ENCODE assay signal across 1 cellular context in the genomic region with DNA sequence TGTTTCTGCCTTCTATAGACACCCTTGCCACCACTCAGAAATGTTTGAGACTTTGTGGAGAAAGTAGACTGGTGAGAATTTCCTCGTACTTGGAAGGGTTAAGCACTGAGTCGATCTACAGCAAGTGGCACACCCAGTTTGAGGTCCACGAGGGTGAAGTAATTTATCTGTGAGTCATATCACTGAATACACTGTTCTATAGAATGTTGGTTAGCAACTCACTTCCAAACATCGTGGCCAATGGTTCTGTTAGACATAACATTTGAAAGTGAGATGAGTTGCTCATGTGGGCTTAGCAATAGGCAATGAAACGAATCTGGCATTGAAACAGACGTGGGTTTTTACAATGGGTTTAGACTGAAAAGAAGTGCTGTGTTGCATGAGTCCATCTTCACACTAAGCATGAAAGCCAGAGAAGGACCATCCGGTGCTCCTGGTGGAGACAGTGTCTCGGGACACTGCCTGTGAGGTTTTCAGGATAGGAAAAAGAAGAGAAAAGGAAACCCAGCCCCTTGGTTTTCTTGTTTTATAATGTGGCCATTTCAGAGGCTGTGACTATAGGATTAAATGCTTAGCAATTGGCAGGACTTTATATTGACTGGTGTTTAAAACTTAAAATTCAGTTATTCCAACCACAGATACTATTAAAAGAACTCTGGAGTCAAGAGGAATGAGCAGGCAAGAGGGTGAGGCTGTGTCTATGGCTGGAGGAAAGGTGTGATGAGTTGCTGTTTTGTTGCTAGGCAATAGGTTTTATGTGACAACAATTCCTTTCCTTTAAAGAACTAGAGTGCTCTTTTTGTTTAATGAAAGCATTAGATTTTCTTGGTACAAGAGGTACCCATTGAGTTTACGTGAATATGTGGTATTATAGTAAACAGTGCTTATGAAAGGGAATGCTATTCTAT.
TF ChIP-seq lines count a peak whose summit lies in the region.

No MANE protein-coding gene starts in this region.

TF ChIP-seq in K562, 482 proteins besides CTCF, POLR2A, EP300 and RAD21 (continued from another document and continues in another):
- TF ChIP-seq, protein P1, sequence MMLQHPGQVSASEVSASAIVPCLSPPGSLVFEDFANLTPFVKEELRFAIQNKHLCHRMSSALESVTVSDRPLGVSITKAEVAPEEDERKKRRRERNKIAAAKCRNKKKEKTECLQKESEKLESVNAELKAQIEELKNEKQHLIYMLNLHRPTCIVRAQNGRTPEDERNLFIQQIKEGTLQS (IDR thresholded peaks at IDR 0.05), result peak; percentile 94
- TF ChIP-seq, protein P1 (CRISPR knock-in tag; conservative IDR thresholded peaks at IDR 0.05), result peak; percentile 94
- TF ChIP-seq SUPT5H (IDR thresholded peaks at IDR 0.05) (no peak), ZNF696 (CRISPR knock-in tag; conservative IDR thresholded peaks at IDR 0.05) (no peak), PCBP2 (IDR thresholded peaks at IDR 0.05; ENCODE audit: low read depth, low read length, poor library complexity, severe bottlenecking) (no peak), ZNF282 (CRISPR knock-in tag; IDR thresholded peaks at IDR 0.05) (no peak), HDAC2 (IDR thresholded peaks at IDR 0.05) (peak; percentile 68), KAT7 (CRISPR knock-in tag; IDR thresholded peaks at IDR 0.05; ENCODE audit: borderline replicate concordance) (peak; percentile 48; the same call in 1 of the 2 replicates), ZNF830 (CRISPR knock-in tag; IDR thresholded peaks at IDR 0.05) (no peak), CHD1 (IDR thresholded peaks at IDR 0.05; ENCODE audit: low read length) (no peak), ERF (CRISPR knock-in tag; IDR thresholded peaks at IDR 0.05) (no peak), TCFL5 (CRISPR knock-in tag; conservative IDR thresholded peaks at IDR 0.05) (no peak), HNRNPK (IDR thresholded peaks at IDR 0.05; ENCODE audit: low read depth, low read length, poor library complexity, severe bottlenecking) (no peak), MIER1 (IDR thresholded peaks at IDR 0.05; ENCODE audit: low read depth) (no peak), BRD4 (IDR thresholded peaks at IDR 0.05) (0 out of 2 replicates have a peak, but pooled peaks have one; percentile 72), NFIC (IDR thresholded peaks at IDR 0.05) (no peak), SNRNP70 (optimal IDR thresholded peaks at IDR 0.05; ENCODE audit: low read depth, low read length) (no peak), TGIF2 (CRISPR knock-in tag; IDR thresholded peaks at IDR 0.05) (no peak), SMARCE1 (IDR thresholded peaks at IDR 0.05) (peak; percentile 92), PHTF2 (CRISPR knock-in tag; IDR thresholded peaks at IDR 0.05) (no peak), CEBPG (CRISPR knock-in tag; IDR thresholded peaks at IDR 0.05) (no peak), CEBPG (tag; conservative IDR thresholded peaks at IDR 0.05 in 1 of 2, IDR thresholded peaks at IDR 0.05 in 1 of 2) (peak in 1 of 2 experiments; percentile 12; a peak in 2 of 4 replicates), ZNF778 (CRISPR knock-in tag; IDR thresholded peaks at IDR 0.05) (no peak), MCM3 (IDR thresholded peaks at IDR 0.05) (no peak), CTBP1 (IDR thresholded peaks at IDR 0.05; ENCODE audit: borderline replicate concordance) (peak; percentile 36; the same call in 1 of the 2 replicates), MTA1 (IDR thresholded peaks at IDR 0.05; ENCODE audit: borderline replicate concordance) (peak; percentile 66; the same call in 1 of the 2 replicates), TEAD4 (IDR thresholded peaks at IDR 0.05; ENCODE audit: low read length) (peak; percentile 67), TEAD4 (CRISPR knock-in tag; IDR thresholded peaks at IDR 0.05; ENCODE audit: borderline replicate concordance) (no peak), PHF20 (IDR thresholded peaks at IDR 0.05; ENCODE audit: partially characterized antibody) (no peak), DPF2 (IDR thresholded peaks at IDR 0.05) (peak; percentile 95), ETV6 (IDR thresholded peaks at IDR 0.05; ENCODE audit: borderline replicate concordance in 1 of 2, low read depth in 2 of 2, low read length in 1 of 2) (0 out of 4 replicates have a peak, but pooled peaks of 1 of the 2 experiments have one; percentile 33), ETV6 (CRISPR knock-in tag; IDR thresholded peaks at IDR 0.05; ENCODE audit: borderline replicate concordance) (no peak), PHF8 (IDR thresholded peaks at IDR 0.05; ENCODE audit: borderline replicate concordance, low read length) (no peak), ZNF445 (CRISPR knock-in tag; IDR thresholded peaks at IDR 0.05; ENCODE audit: low read depth) (no peak), MCM5 (IDR thresholded peaks at IDR 0.05; ENCODE audit: low read depth) (no peak)
- TF ChIP-seq, protein P2, sequence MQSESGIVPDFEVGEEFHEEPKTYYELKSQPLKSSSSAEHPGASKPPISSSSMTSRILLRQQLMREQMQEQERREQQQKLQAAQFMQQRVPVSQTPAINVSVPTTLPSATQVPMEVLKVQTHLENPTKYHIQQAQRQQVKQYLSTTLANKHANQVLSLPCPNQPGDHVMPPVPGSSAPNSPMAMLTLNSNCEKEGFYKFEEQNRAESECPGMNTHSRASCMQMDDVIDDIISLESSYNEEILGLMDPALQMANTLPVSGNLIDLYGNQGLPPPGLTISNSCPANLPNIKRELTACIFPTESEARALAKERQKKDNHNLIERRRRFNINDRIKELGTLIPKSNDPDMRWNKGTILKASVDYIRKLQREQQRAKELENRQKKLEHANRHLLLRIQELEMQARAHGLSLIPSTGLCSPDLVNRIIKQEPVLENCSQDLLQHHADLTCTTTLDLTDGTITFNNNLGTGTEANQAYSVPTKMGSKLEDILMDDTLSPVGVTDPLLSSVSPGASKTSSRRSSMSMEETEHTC (IDR thresholded peaks at IDR 0.05), result no peak
- TF ChIP-seq, protein P3, sequence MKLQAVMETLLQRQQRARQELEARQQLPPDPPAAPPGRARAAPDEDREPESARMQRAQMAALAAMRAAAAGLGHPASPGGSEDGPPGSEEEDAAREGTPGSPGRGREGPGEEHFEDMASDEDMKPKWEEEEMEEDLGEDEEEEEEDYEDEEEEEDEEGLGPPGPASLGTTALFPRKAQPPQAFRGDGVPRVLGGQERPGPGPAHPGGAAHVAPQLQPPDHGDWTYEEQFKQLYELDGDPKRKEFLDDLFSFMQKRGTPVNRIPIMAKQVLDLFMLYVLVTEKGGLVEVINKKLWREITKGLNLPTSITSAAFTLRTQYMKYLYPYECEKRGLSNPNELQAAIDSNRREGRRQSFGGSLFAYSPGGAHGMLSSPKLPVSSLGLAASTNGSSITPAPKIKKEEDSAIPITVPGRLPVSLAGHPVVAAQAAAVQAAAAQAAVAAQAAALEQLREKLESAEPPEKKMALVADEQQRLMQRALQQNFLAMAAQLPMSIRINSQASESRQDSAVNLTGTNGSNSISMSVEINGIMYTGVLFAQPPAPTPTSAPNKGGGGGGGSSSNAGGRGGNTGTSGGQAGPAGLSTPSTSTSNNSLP (IDR thresholded peaks at IDR 0.05; ENCODE audit: borderline replicate concordance, low read depth, low read length), result peak; percentile 69; the same call in 1 of the 2 replicates
- TF ChIP-seq, protein P4, sequence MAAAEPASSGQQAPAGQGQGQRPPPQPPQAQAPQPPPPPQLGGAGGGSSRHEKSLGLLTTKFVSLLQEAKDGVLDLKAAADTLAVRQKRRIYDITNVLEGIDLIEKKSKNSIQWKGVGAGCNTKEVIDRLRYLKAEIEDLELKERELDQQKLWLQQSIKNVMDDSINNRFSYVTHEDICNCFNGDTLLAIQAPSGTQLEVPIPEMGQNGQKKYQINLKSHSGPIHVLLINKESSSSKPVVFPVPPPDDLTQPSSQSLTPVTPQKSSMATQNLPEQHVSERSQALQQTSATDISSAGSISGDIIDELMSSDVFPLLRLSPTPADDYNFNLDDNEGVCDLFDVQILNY (CRISPR knock-in tag; IDR thresholded peaks at IDR 0.05), result no peak
- TF ChIP-seq, protein P5, sequence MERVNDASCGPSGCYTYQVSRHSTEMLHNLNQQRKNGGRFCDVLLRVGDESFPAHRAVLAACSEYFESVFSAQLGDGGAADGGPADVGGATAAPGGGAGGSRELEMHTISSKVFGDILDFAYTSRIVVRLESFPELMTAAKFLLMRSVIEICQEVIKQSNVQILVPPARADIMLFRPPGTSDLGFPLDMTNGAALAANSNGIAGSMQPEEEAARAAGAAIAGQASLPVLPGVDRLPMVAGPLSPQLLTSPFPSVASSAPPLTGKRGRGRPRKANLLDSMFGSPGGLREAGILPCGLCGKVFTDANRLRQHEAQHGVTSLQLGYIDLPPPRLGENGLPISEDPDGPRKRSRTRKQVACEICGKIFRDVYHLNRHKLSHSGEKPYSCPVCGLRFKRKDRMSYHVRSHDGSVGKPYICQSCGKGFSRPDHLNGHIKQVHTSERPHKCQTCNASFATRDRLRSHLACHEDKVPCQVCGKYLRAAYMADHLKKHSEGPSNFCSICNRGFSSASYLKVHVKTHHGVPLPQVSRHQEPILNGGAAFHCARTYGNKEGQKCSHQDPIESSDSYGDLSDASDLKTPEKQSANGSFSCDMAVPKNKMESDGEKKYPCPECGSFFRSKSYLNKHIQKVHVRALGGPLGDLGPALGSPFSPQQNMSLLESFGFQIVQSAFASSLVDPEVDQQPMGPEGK (CRISPR knock-in tag; IDR thresholded peaks at IDR 0.05; ENCODE audit: borderline replicate concordance), result no peak
- TF ChIP-seq, protein P6, sequence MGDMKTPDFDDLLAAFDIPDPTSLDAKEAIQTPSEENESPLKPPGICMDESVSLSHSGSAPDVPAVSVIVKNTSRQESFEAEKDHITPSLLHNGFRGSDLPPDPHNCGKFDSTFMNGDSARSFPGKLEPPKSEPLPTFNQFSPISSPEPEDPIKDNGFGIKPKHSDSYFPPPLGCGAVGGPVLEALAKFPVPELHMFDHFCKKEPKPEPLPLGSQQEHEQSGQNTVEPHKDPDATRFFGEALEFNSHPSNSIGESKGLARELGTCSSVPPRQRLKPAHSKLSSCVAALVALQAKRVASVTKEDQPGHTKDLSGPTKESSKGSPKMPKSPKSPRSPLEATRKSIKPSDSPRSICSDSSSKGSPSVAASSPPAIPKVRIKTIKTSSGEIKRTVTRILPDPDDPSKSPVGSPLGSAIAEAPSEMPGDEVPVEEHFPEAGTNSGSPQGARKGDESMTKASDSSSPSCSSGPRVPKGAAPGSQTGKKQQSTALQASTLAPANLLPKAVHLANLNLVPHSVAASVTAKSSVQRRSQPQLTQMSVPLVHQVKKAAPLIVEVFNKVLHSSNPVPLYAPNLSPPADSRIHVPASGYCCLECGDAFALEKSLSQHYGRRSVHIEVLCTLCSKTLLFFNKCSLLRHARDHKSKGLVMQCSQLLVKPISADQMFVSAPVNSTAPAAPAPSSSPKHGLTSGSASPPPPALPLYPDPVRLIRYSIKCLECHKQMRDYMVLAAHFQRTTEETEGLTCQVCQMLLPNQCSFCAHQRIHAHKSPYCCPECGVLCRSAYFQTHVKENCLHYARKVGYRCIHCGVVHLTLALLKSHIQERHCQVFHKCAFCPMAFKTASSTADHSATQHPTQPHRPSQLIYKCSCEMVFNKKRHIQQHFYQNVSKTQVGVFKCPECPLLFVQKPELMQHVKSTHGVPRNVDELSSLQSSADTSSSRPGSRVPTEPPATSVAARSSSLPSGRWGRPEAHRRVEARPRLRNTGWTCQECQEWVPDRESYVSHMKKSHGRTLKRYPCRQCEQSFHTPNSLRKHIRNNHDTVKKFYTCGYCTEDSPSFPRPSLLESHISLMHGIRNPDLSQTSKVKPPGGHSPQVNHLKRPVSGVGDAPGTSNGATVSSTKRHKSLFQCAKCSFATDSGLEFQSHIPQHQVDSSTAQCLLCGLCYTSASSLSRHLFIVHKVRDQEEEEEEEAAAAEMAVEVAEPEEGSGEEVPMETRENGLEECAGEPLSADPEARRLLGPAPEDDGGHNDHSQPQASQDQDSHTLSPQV (IDR thresholded peaks at IDR 0.05), result peak; percentile 94
- TF ChIP-seq, protein P7, sequence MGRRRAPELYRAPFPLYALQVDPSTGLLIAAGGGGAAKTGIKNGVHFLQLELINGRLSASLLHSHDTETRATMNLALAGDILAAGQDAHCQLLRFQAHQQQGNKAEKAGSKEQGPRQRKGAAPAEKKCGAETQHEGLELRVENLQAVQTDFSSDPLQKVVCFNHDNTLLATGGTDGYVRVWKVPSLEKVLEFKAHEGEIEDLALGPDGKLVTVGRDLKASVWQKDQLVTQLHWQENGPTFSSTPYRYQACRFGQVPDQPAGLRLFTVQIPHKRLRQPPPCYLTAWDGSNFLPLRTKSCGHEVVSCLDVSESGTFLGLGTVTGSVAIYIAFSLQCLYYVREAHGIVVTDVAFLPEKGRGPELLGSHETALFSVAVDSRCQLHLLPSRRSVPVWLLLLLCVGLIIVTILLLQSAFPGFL (CRISPR knock-in tag; IDR thresholded peaks at IDR 0.05), result no peak
- TF ChIP-seq, protein P8, sequence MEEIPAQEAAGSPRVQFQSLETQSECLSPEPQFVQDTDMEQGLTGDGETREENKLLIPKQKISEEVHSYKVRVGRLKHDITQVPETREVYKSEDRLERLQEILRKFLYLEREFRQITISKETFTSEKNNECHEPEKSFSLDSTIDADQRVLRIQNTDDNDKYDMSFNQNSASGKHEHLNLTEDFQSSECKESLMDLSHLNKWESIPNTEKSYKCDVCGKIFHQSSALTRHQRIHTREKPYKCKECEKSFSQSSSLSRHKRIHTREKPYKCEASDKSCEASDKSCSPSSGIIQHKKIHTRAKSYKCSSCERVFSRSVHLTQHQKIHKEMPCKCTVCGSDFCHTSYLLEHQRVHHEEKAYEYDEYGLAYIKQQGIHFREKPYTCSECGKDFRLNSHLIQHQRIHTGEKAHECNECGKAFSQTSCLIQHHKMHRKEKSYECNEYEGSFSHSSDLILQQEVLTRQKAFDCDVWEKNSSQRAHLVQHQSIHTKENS (CRISPR knock-in tag; IDR thresholded peaks at IDR 0.05), result no peak
- TF ChIP-seq, protein P9, sequence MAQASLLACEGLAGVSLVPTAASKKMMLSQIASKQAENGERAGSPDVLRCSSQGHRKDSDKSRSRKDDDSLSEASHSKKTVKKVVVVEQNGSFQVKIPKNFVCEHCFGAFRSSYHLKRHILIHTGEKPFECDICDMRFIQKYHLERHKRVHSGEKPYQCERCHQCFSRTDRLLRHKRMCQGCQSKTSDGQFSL (CRISPR knock-in tag; IDR thresholded peaks at IDR 0.05), result no peak
- TF ChIP-seq, protein P9 (tag; IDR thresholded peaks at IDR 0.05), result no peak
